Comparison of ENCODE assay signal across 1 cellular context in the genomic region with DNA sequence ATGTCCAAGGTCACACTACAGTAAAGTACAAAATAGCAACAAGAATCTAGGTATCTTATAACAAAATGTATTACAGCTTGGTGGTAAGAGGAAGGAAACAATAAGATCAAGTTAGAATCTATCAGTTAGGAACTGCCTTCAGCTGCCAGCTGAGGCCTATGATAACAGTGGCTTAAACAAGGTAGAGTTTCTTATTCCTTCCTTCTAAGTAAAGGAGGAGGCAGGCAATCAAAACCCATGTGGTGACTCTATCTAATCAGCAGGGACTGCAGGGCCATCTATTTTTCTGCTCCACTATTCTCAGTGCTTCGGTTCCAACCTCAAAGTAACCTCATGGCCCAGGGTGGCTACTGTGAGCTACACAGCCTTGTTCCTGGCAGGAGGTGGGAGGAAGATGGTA.
TF ChIP-seq lines count a peak whose summit lies in the region.

No MANE protein-coding gene starts in this region.

TF ChIP-seq in IMR-90, 13 proteins besides CTCF, POLR2A, EP300 and RAD21 (continued from another document):
- TF ChIP-seq RCOR1 (IDR thresholded peaks at IDR 0.05; ENCODE audit: insufficient replicate concordance, low read length) = no peak
- TF ChIP-seq RFX5 (IDR thresholded peaks at IDR 0.05; ENCODE audit: low read depth, low read length) = no peak
- no peak for TF ChIP-seq MXI1 (IDR thresholded peaks at IDR 0.05; ENCODE audit: borderline replicate concordance, low read depth, low read length)
- TF ChIP-seq MAZ (IDR thresholded peaks at IDR 0.05; ENCODE audit: borderline replicate concordance, low read depth, low read length) = no peak
- no peak for TF ChIP-seq NFE2L2 (IDR thresholded peaks at IDR 0.05; ENCODE audit: low read depth, low read length)
- TF ChIP-seq MAFK (IDR thresholded peaks at IDR 0.05; ENCODE audit: low read depth, low read length) = no peak
- no peak for TF ChIP-seq FOS (IDR thresholded peaks at IDR 0.05; ENCODE audit: low read depth, low read length)
- TF ChIP-seq BHLHE40 (IDR thresholded peaks at IDR 0.05; ENCODE audit: low read depth, low read length) = no peak
- no peak for TF ChIP-seq SMC3 (IDR thresholded peaks at IDR 0.05; ENCODE audit: low read depth, low read length)
- TF ChIP-seq CEBPB (IDR thresholded peaks at IDR 0.05; ENCODE audit: low read depth, low read length) = no peak
